ENCODE assay signal across 28 cellular contexts in the genomic region with DNA sequence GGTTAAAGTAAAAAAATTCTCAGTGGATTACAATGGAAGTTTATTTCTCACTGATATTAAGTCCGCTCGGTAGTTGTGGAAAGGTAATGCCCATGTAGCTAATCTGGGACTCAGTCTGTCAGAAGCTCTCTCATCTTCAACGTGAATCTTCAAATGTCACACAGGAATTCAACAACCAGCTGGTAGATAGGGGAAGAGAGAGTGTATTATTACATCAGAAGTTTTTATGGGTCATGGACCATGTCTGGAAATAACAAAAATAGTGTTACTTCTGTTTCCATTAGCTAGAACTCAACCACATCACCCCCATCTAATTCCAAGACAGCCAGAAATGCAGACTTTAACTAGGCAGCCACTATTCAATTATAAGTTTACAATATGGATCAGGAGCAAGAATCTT.
"Had no signal": no experiment of that assay in that cellular context is flagged by ENCODE, and none has a peak within 500 bp of the region (broad histone marks: within the 10 kb centered on the region; RNA-seq: fewer than 3 reads in every experiment).

No MANE protein-coding gene starts in this region.

- H3K27ac Mint-ChIP-seq: naive thymus-derived CD4-positive, alpha-beta T cell; natural killer cell; nephron; neural progenitor cell; progenitor cell of endocrine pancreas; stimulated activated effector memory CD8-positive, alpha-beta T cell treated with anti-CD3 and anti-CD28 coated beads, Interleukin-12 subunit alpha, Interleukin-12 subunit beta, amount 100 ng/mL, for 72 hours; stimulated activated naive CD8-positive, alpha-beta T cell treated with anti-CD3 and anti-CD28 coated beads, Interleukin-15, Interleukin-2, amounts not matched to agents 100 ng/mL and 50 ng/mL, for 24 hours had no signal

- H3K27me3 ChIP-seq: neural progenitor cell, sigmoid colon, thyroid gland, upper lobe of left lung, vagina had no signal

- H2AFZ ChIP-seq: neural progenitor cell, parathyroid adenoma had no signal

- H3K4me1 ChIP-seq: parathyroid adenoma, psoas muscle, right lobe of liver, sigmoid colon, stomach, thyroid gland, tibial nerve, upper lobe of left lung, vagina had no signal

- H3K4me3 ChIP-seq: neural progenitor cell, ovary, psoas muscle, right lobe of liver, sigmoid colon, stomach, thoracic aorta, thyroid gland, tibial nerve, upper lobe of left lung, vagina had no signal

- DNase-seq: naive thymus-derived CD4-positive, alpha-beta T cell; natural killer cell; occipital lobe; ovary; posterior cingulate gyrus; psoas muscle; right cardiac atrium; right lobe of liver; sigmoid colon; small intestine; stimulated activated CD4-positive, alpha-beta T cell treated with anti-CD3 and anti-CD28 coated beads, Interleukin-15, amount 100 ng/mL, for 24 hours; stimulated activated CD4-positive, alpha-beta T cell treated with anti-CD3 and anti-CD28 coated beads, Interleukin-2, amount 100 ng/mL, for 24 hours; stimulated activated CD4-positive, alpha-beta T cell treated with anti-CD3 and anti-CD28 coated beads, Interleukin-2, amount 100 ng/mL, for 48 hours; stimulated activated CD4-positive, alpha-beta T cell treated with anti-CD3 and anti-CD28 coated beads, Interleukin-4, amount 100 ng/mL, for 24 hours; stimulated activated naive CD4-positive, alpha-beta T cell treated with Interleukin-2 at 50 U/mL for 16 hours; stomach; thyroid gland; trophoblast cell; upper lobe of left lung had no signal

- H3K9me3 ChIP-seq: ovary, psoas muscle, right lobe of liver, sigmoid colon, stomach, thoracic aorta, thyroid gland, tibial nerve, upper lobe of left lung, vagina had no signal

- ATAC-seq: naive thymus-derived CD4-positive, alpha-beta T cell; natural killer cell; psoas muscle; right cardiac atrium; right lobe of liver; stimulated activated effector memory CD8-positive, alpha-beta T cell treated with anti-CD3 and anti-CD28 coated beads, Interleukin-12 subunit alpha, Interleukin-12 subunit beta, amount 100 ng/mL, for 72 hours had no signal

- H3K4me1 Mint-ChIP-seq: naive thymus-derived CD4-positive, alpha-beta T cell; natural killer cell; stimulated activated effector memory CD8-positive, alpha-beta T cell treated with anti-CD3 and anti-CD28 coated beads, Interleukin-12 subunit alpha, Interleukin-12 subunit beta, amount 100 ng/mL, for 72 hours had no signal

- H3K4me2 ChIP-seq: neural progenitor cell had no signal

- H3K4me3 Mint-ChIP-seq: naive thymus-derived CD4-positive, alpha-beta T cell; natural killer cell; nephron; neural progenitor cell; stimulated activated effector memory CD8-positive, alpha-beta T cell treated with anti-CD3 and anti-CD28 coated beads, Interleukin-12 subunit alpha, Interleukin-12 subunit beta, amount 100 ng/mL, for 72 hours; stimulated activated naive CD8-positive, alpha-beta T cell treated with anti-CD3 and anti-CD28 coated beads, Interleukin-15, Interleukin-2, amounts not matched to agents 100 ng/mL and 50 ng/mL, for 24 hours had no signal

- H3K36me3 ChIP-seq: neural progenitor cell, ovary, right lobe of liver, sigmoid colon, stomach, thoracic aorta, thyroid gland, tibial nerve, upper lobe of left lung, vagina had no signal

- H3K79me2 ChIP-seq: parathyroid adenoma had no signal

- H3K36me3 Mint-ChIP-seq: naive thymus-derived CD4-positive, alpha-beta T cell; natural killer cell; neural progenitor cell; stimulated activated effector memory CD8-positive, alpha-beta T cell treated with anti-CD3 and anti-CD28 coated beads, Interleukin-12 subunit alpha, Interleukin-12 subunit beta, amount 100 ng/mL, for 72 hours had no signal

- H3K27me3 Mint-ChIP-seq: naive thymus-derived CD4-positive, alpha-beta T cell; progenitor cell of endocrine pancreas; stimulated activated naive CD8-positive, alpha-beta T cell treated with anti-CD3 and anti-CD28 coated beads, Interleukin-15, Interleukin-2, amounts not matched to agents 100 ng/mL and 50 ng/mL, for 24 hours had no signal

- H3K27ac ChIP-seq: neural progenitor cell, ovary, parathyroid adenoma, psoas muscle, right lobe of liver, sigmoid colon, stomach, thoracic aorta, thyroid gland, tibial nerve, upper lobe of left lung, vagina had no signal

- H3K9me3 Mint-ChIP-seq: nephron; neural progenitor cell; stimulated activated effector memory CD8-positive, alpha-beta T cell treated with anti-CD3 and anti-CD28 coated beads, Interleukin-12 subunit alpha, Interleukin-12 subunit beta, amount 100 ng/mL, for 72 hours; stimulated activated naive CD8-positive, alpha-beta T cell treated with anti-CD3 and anti-CD28 coated beads, Interleukin-15, Interleukin-2, amounts not matched to agents 100 ng/mL and 50 ng/mL, for 24 hours had no signal

- H3K9ac ChIP-seq: neural progenitor cell, parathyroid adenoma had no signal
